17 cellular contexts compared by ENCODE assay signal in the genomic region with DNA sequence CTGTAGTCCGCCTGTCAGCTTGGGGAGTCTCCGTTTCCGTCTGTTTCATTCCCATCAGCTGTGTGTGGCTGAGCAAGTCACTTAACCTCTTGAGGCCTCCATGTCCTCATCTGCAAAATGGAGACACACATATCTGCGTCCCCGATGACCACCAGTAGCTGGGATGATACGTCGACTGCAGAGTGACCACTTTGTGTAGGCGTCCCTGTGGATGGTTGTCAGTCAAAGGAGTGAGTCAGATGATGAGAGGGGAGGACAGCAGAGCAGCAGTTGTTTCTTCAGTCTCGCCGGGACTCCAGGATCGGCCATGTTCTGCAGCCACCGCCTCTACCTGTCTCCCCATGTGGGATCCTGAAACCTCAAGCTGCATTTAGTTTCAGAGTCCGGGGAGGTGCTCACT. TPM values are rescaled to one million over a fixed set of nuclear protein-coding genes. Genes with fewer than 3 reads are reported as not detected.
"Had no signal": no experiment of that assay in that cellular context is flagged by ENCODE, and none has a peak within 500 bp of the region (broad histone marks: within the 10 kb centered on the region; RNA-seq: fewer than 3 reads in every experiment).

No MANE protein-coding gene starts in this region.

- H3K36me3 ChIP-seq: esophagus muscularis mucosa, gastrocnemius medialis had no signal

- H3K9me3 ChIP-seq: esophagus muscularis mucosa, gastrocnemius medialis, testis, tibial nerve had no signal

- DNase-seq: effector memory CD8-positive, alpha-beta T cell; gastrocnemius medialis; immature natural killer cell; left cardiac atrium; naive thymus-derived CD4-positive, alpha-beta T cell; nephron progenitor cell; posterior cingulate gyrus; stimulated activated CD4-positive, alpha-beta T cell treated with anti-CD3 and anti-CD28 coated beads, Interleukin-2, amount 100 ng/mL, for 48 hours; stimulated activated naive CD4-positive, alpha-beta T cell treated with Interleukin-2 at 50 U/mL for 16 hours; testis had no signal

- H3K4me2 ChIP-seq: smooth muscle cell had no signal

- H3K27me3 ChIP-seq: esophagus muscularis mucosa, gastrocnemius medialis, testis, tibial nerve had no signal

- FAIRE-seq: keratinocyte had no signal

- H3K4me3 ChIP-seq: esophagus muscularis mucosa, gastrocnemius medialis, smooth muscle cell, testis, tibial nerve had no signal

- H3K27ac ChIP-seq: epithelial cell of prostate, esophagus muscularis mucosa, testis had no signal

- ATAC-seq: effector memory CD8-positive, alpha-beta T cell; gastrocnemius medialis; left cardiac atrium; naive thymus-derived CD4-positive, alpha-beta T cell; right cardiac atrium had no signal

RNA-seq across cellular contexts. Expression of gene MGAT3, which starts 19.9 kb away (rescaled TPM):
- total RNA-seq: lung microvascular endothelial cell had no signal
- polyA plus RNA-seq: immature natural killer cell; keratinocyte; naive thymus-derived CD4-positive, alpha-beta T cell had no signal
